Comparison of ENCODE assay signal across 25 cellular contexts in the genomic region with DNA sequence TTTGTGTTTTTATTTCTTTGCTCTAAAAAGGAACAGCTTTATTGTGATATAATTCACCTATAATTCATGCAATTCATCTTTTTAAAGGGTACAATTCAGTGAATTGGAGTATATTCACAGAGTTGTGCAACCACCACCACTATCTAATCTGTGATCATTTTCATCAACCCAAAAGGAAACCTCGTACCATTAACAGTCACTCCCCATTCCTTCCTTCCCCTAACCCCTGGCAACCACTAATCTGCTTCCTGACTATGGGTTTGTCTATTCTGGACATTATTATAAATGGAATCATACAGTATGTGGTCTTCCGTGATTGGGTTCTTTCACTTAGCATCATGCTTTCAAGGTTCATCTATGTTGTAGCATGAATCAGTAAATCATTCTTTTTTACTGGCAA.
"Had no signal": no experiment of that assay in that cellular context is flagged by ENCODE, and none has a peak within 500 bp of the region (broad histone marks: within the 10 kb centered on the region; RNA-seq: fewer than 3 reads in every experiment).

No MANE protein-coding gene starts in this region.

- H3K4me3 Mint-ChIP-seq: activated naive CD8-positive, alpha-beta T cell treated with anti-CD3 and anti-CD28 coated beads for 36 hours; activated T-helper 17 cell treated with anti-CD3 and anti-CD28 coated beads, Interleukin-2, amount 50 U/mL, for 72 hours; endodermal cell; naive B cell; neural progenitor cell; type B pancreatic cell had no signal

- H3K27ac Mint-ChIP-seq: activated naive CD8-positive, alpha-beta T cell treated with anti-CD3 and anti-CD28 coated beads for 36 hours; activated T-helper 17 cell treated with anti-CD3 and anti-CD28 coated beads, Interleukin-2, amount 50 U/mL, for 72 hours; endodermal cell; neural progenitor cell; type B pancreatic cell had no signal

- H3K4me1 ChIP-seq: neural progenitor cell, prostate gland, right atrium auricular region, vagina had no signal

- H3K27me3 ChIP-seq: right atrium auricular region, spleen, vagina had no signal

- H2AFZ ChIP-seq: neural progenitor cell had no signal

- H3K36me3 Mint-ChIP-seq: neural progenitor cell, type B pancreatic cell had no signal

- H3K4me2 ChIP-seq: neural progenitor cell had no signal

- H3K36me3 ChIP-seq: neural progenitor cell had no signal

- H3K4me3 ChIP-seq: coronary artery, lower lobe of right lung, neural progenitor cell, prostate gland, right atrium auricular region, spleen, thoracic aorta, vagina had no signal

- H3K9me3 Mint-ChIP-seq: activated naive CD8-positive, alpha-beta T cell treated with anti-CD3 and anti-CD28 coated beads for 36 hours; activated T-helper 17 cell treated with anti-CD3 and anti-CD28 coated beads, Interleukin-2, amount 50 U/mL, for 72 hours; endodermal cell; naive B cell; neural progenitor cell; type B pancreatic cell had no signal

- H3K4me1 Mint-ChIP-seq: endodermal cell had no signal

- H3K9ac ChIP-seq: neural progenitor cell had no signal

- ATAC-seq: activated T-helper 17 cell treated with anti-CD3 and anti-CD28 coated beads, Interleukin-2, amount 50 U/mL, for 72 hours; left lobe of liver; lower lobe of right lung had no signal

- H3K27me3 Mint-ChIP-seq: activated naive CD8-positive, alpha-beta T cell treated with anti-CD3 and anti-CD28 coated beads for 36 hours; activated T-helper 17 cell treated with anti-CD3 and anti-CD28 coated beads, Interleukin-2, amount 50 U/mL, for 72 hours; naive B cell; type B pancreatic cell had no signal

- H3K27ac ChIP-seq: coronary artery, lower lobe of right lung, neural progenitor cell, prostate gland, right atrium auricular region, spleen, thoracic aorta, vagina had no signal

- DNase-seq: activated CD4-positive, alpha-beta T cell treated with anti-CD3 and anti-CD28 coated beads for 4 hours; activated CD4-positive, alpha-beta T cell treated with anti-CD3 and anti-CD28 coated beads, Interleukin-2, amount 50 U/mL, for 48 hours; activated CD4-positive, CD25-positive, alpha-beta regulatory T cell; activated naive CD8-positive, alpha-beta T cell treated with anti-CD3 and anti-CD28 coated beads for 36 hours; activated T-cell treated with anti-CD3 and anti-CD28 coated beads, Interleukin-2, amount 50 U/mL, for 1 hour; amniotic stem cell; cerebellar nuclear complex; endodermal cell; lower lobe of right lung; mesendoderm; naive B cell; stimulated activated CD4-positive, alpha-beta T cell treated with anti-CD3 and anti-CD28 coated beads, Interleukin-4, amount 100 ng/mL, for 1 hour; stimulated activated naive CD4-positive, alpha-beta T cell treated with Interleukin-2 at 50 U/mL for 16 hours; T-helper 1 cell; T-helper 9 cell had no signal

- H3K9me3 ChIP-seq: lower lobe of right lung, prostate gland, right atrium auricular region, spleen, thoracic aorta, vagina had no signal
